ENCODE assay signal across 8 cellular contexts in genomic region chr21:44949161-44950015, GRCh38.
DNase-seq lines count a peak whose midpoint lies in the region; TF ChIP-seq lines count a peak whose summit lies in the region.

No MANE protein-coding gene starts in this region.

- TF ChIP-seq CTCF in astrocyte of the spinal cord (IDR thresholded peaks at IDR 0.05; ENCODE audit: low read depth, low read length) = peak; percentile 93

- in situ Hi-C loops in astrocyte of the spinal cord (cut with HindIII; ENCODE audit: low sequenced_read_pairs) = no loop called here

- no peak overlapping the region for H3K4me3 ChIP-seq in astrocyte of the spinal cord (ENCODE audit: low read depth, low read length)

- peak; percentile 82 for DNase-seq in DMS 273 (lab: John Stamatoyannopoulos, UW; ENCODE audit: unreplicated experiment)
- DNase-seq in DMS 273 treated with DMSO at 0.1 percent for 48 hours (lab: John Stamatoyannopoulos, UW) = no peak
- DNase-seq in HUDEP-2 (lab: John Stamatoyannopoulos, UW; ENCODE audit: unreplicated experiment in 76 of 76) = peak in 63 of 76 experiments; percentile 18 to 86 (median 61)
- peak; percentile 88 for DNase-seq in T-helper 9 cell
- DNase-seq in astrocyte of the spinal cord (ENCODE audit: low read depth, low spot score) = peak; percentile 58
- peak; percentile 64 for DNase-seq in iPS DF 4.7 (ENCODE audit: extremely low read depth, low spot score)
- DNase-seq in stimulated activated CD4-positive, alpha-beta T cell treated with anti-CD3 and anti-CD28 coated beads, Interleukin-12 subunit alpha, Interleukin-12 subunit beta, amount 100 ng/mL, for 4 hours = peak; percentile 83
- no peak for DNase-seq in OCI-M2 (lab: John Stamatoyannopoulos, UW; ENCODE audit: unreplicated experiment)

Comparison
In these comparisons a context has a peak if more than half of its experiments do, and no peak if none do; other contexts are left out.
1. DNase-seq: peak in DMS 273 (single experiment), HUDEP-2 (63 of 76), T-helper 9 cell (single experiment), astrocyte of the spinal cord (single experiment), iPS DF 4.7 (single experiment) and stimulated activated CD4-positive, alpha-beta T cell treated with anti-CD3 and anti-CD28 coated beads, Interleukin-12 subunit alpha, Interleukin-12 subunit beta, amount 100 ng/mL, for 4 hours (single experiment); none in DMS 273 treated with DMSO at 0.1 percent for 48 hours (single experiment) and OCI-M2 (single experiment).